In the genomic region with DNA sequence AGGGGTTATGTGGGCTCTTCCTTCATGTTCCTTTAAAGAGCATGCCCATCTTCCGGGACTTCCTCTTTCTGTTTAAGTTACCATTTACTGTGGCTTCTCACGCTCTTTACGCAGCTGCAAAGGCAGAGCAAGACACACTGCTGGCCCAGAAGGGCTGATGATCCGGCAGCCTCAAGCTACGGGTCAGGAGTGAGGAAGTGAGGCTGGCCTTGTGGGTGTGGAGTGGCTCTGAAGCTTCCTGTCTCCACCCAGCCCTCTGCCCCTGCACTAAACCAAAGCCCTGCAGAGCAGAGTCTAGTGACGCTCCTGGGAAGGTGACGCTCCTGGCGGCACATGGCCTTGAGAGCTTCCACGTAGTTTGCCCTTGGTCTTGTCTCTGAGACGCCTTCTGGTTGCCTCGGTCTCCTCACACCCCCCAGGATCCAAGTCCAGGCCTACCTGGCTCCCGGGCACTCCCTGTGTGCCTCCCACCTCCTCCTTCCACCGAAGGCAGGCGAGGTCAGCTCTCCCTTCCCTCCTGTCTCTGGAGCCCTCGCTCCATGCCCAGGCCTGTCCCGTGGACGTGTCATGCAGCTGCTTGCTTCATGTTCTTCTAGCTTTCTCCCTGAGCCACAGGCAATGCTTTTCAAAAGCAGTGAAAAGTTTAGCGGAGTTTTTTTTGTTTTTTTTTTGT, we compare ENCODE assay signal across 8 cellular contexts.
DNase-seq lines count a peak whose midpoint lies in the region; ATAC-seq and FAIRE-seq lines count a peak whose summit lies in the region.

No MANE protein-coding gene starts in this region.

- H3K27ac ChIP-seq in layer of hippocampus (ENCODE audit: low read depth, low read length): peak overlapping the region; percentile 49

- FAIRE-seq in urothelium cell line (lab: Jason Lieb, UNC): no peak

- peak; percentile 92 for ATAC-seq in GM21786 (IDR thresholded peaks at IDR 0.05; ENCODE audit: unreplicated experiment)

- no peaks in the 10 kb centered on the region for H3K27me3 ChIP-seq in layer of hippocampus (ENCODE audit: control insufficient read depth, insufficient read depth, low read length)

- DNase-seq in GDM1 (lab: John Stamatoyannopoulos, UW): peak; percentile 20
- peak; percentile 93 to 97 for DNase-seq in NOMO-1 (lab: John Stamatoyannopoulos, UW; ENCODE audit: unreplicated experiment in 2 of 2)
- DNase-seq in activated T-helper 9 cell treated with anti-CD3 and anti-CD28 coated beads, Interleukin-2, amount 50 U/mL, for 16 hours (ENCODE audit: low read depth): peak; percentile 41
- peak; percentile 61 for DNase-seq in stimulated activated CD8-positive, alpha-beta memory T cell treated with anti-CD3 and anti-CD28 coated beads, Interleukin-12 subunit alpha, Interleukin-12 subunit beta, amount 100 ng/mL, for 4 hours (ENCODE audit: low read depth)
- no peak for DNase-seq in urothelium cell line (ENCODE audit: low spot score)
- no peak for DNase-seq in NCI-H1417 treated with DMSO at 0.1 percent for 48 hours (lab: John Stamatoyannopoulos, UW)

Comparison
In these comparisons a context has a peak if more than half of its experiments do, and no peak if none do; other contexts are left out.
1. DNase-seq: peak in GDM1 (single experiment), NOMO-1 (2 of 2), activated T-helper 9 cell treated with anti-CD3 and anti-CD28 coated beads, Interleukin-2, amount 50 U/mL, for 16 hours (single experiment) and stimulated activated CD8-positive, alpha-beta memory T cell treated with anti-CD3 and anti-CD28 coated beads, Interleukin-12 subunit alpha, Interleukin-12 subunit beta, amount 100 ng/mL, for 4 hours (single experiment); none in urothelium cell line (single experiment) and NCI-H1417 treated with DMSO at 0.1 percent for 48 hours (single experiment).